1 cellular context compared by ENCODE assay signal in genomic region chr16:50438041-50438437, GRCh38.
TF ChIP-seq lines count a peak whose summit lies in the region.

No MANE protein-coding gene starts in this region.

TF ChIP-seq in HepG2, 621 proteins besides CTCF, POLR2A, EP300 and RAD21 (continued from another document and continues in another):
- TF ChIP-seq USF2 (IDR thresholded peaks at IDR 0.05; ENCODE audit: low read depth, low read length), result no peak
- TF ChIP-seq USF2 (CRISPR knock-in tag; IDR thresholded peaks at IDR 0.05; ENCODE audit: borderline replicate concordance), result peak; percentile 62; the same call in 1 of the 2 replicates
- TF ChIP-seq CEBPG (CRISPR knock-in tag; IDR thresholded peaks at IDR 0.05), result no peak
- no peak for TF ChIP-seq ZEB1 (IDR thresholded peaks at IDR 0.05; ENCODE audit: insufficient replicate concordance, low read depth)
- no peak for TF ChIP-seq ZNF619 (CRISPR knock-in tag; IDR thresholded peaks at IDR 0.05)
- 0 out of 2 replicates have a peak, but pooled peaks have one; percentile 33 for TF ChIP-seq IKZF5 (CRISPR knock-in tag; IDR thresholded peaks at IDR 0.05)
- no peak for TF ChIP-seq ZNF367 (CRISPR knock-in tag; IDR thresholded peaks at IDR 0.05; ENCODE audit: borderline replicate concordance)
- TF ChIP-seq KLF6 (CRISPR knock-in tag; IDR thresholded peaks at IDR 0.05), result no peak
- no peak for TF ChIP-seq MBD4 (IDR thresholded peaks at IDR 0.05; ENCODE audit: borderline replicate concordance, low read length)
- peak; percentile 2; the same call in 1 of the 2 replicates for TF ChIP-seq MAFG (CRISPR knock-in tag; IDR thresholded peaks at IDR 0.05)
- no peak for TF ChIP-seq HNF4G (IDR thresholded peaks at IDR 0.05; ENCODE audit: borderline replicate concordance, low read depth, low read length)
- no peak for TF ChIP-seq HNF4G (CRISPR knock-in tag; IDR thresholded peaks at IDR 0.05; ENCODE audit: borderline replicate concordance, low read depth)
- peak; percentile 67; the same call in 1 of the 2 replicates for TF ChIP-seq HNRNPL (IDR thresholded peaks at IDR 0.05; ENCODE audit: low read depth, low read length)
- TF ChIP-seq STAG1 (CRISPR knock-in tag; IDR thresholded peaks at IDR 0.05), result no peak; the same call in 1 of the 2 replicates
- TF ChIP-seq ZFAT (CRISPR knock-in tag; conservative IDR thresholded peaks at IDR 0.05), result no peak
- no peak for TF ChIP-seq MXD3 (CRISPR knock-in tag; IDR thresholded peaks at IDR 0.05)
- no peak for TF ChIP-seq XRCC5 (optimal IDR thresholded peaks at IDR 0.05; ENCODE audit: low read length)
- peak; percentile 44; the same call in 1 of the 2 replicates for TF ChIP-seq TFAP4 (IDR thresholded peaks at IDR 0.05; ENCODE audit: borderline replicate concordance, low read depth)
- no peak; the same call in 1 of the 2 replicates for TF ChIP-seq THAP9 (CRISPR knock-in tag; IDR thresholded peaks at IDR 0.05; ENCODE audit: borderline replicate concordance)
- no peak for TF ChIP-seq ZNF773 (CRISPR knock-in tag; IDR thresholded peaks at IDR 0.05; ENCODE audit: borderline replicate concordance)
- peak; percentile 39; the same call in 1 of the 2 replicates for TF ChIP-seq SAP130 (CRISPR knock-in tag; IDR thresholded peaks at IDR 0.05; ENCODE audit: low read depth)
- TF ChIP-seq ZNF275 (CRISPR knock-in tag; IDR thresholded peaks at IDR 0.05; ENCODE audit: borderline replicate concordance), result no peak
- TF ChIP-seq ZNF362 (CRISPR knock-in tag; IDR thresholded peaks at IDR 0.05; ENCODE audit: borderline replicate concordance), result 0 out of 2 replicates have a peak, but pooled peaks have one; percentile 26
- 0 out of 2 replicates have a peak, but pooled peaks have one; percentile 61 for TF ChIP-seq ZNF891 (CRISPR knock-in tag; IDR thresholded peaks at IDR 0.05)
- TF ChIP-seq ZNF160 (CRISPR knock-in tag; IDR thresholded peaks at IDR 0.05), result no peak
- TF ChIP-seq ZNF136 (CRISPR knock-in tag; IDR thresholded peaks at IDR 0.05; ENCODE audit: low read depth), result no peak
- no peak for TF ChIP-seq HNF1A (IDR thresholded peaks at IDR 0.05; ENCODE audit: low read depth)
- no peak for TF ChIP-seq HNF1A (CRISPR knock-in tag; IDR thresholded peaks at IDR 0.05; ENCODE audit: borderline replicate concordance)
- TF ChIP-seq ZNF788 (CRISPR knock-in tag; IDR thresholded peaks at IDR 0.05; ENCODE audit: borderline replicate concordance), result peak; percentile 63; the same call in 1 of the 2 replicates
- TF ChIP-seq CREB1 (IDR thresholded peaks at IDR 0.05), result no peak
- TF ChIP-seq CREB1 (CRISPR knock-in tag; IDR thresholded peaks at IDR 0.05), result no peak
- no peak for TF ChIP-seq ZNF354B (CRISPR knock-in tag; IDR thresholded peaks at IDR 0.05)
- 0 out of 2 replicates have a peak, but pooled peaks have one; percentile 10 for TF ChIP-seq SP4 (CRISPR knock-in tag; IDR thresholded peaks at IDR 0.05)
- 0 out of 2 replicates have a peak, but pooled peaks have one; percentile 8 for TF ChIP-seq ZMYM4 (CRISPR knock-in tag; IDR thresholded peaks at IDR 0.05)
- TF ChIP-seq ZNF24 (IDR thresholded peaks at IDR 0.05), result no peak; the same call in 1 of the 2 replicates
- no peak for TF ChIP-seq SIN3A (IDR thresholded peaks at IDR 0.05; ENCODE audit: borderline replicate concordance, low read depth, low read length)
- TF ChIP-seq DDIT3 (CRISPR knock-in tag; IDR thresholded peaks at IDR 0.05), result no peak
- 0 out of 2 replicates have a peak, but pooled peaks have one; percentile 27 for TF ChIP-seq KDM4B (CRISPR knock-in tag; IDR thresholded peaks at IDR 0.05)
- peak; percentile 61 for TF ChIP-seq MNT (IDR thresholded peaks at IDR 0.05)
- no peak for TF ChIP-seq ZBTB4 (CRISPR knock-in tag; IDR thresholded peaks at IDR 0.05; ENCODE audit: borderline replicate concordance)
- TF ChIP-seq TRIM24 (CRISPR knock-in tag; IDR thresholded peaks at IDR 0.05), result no peak
- peak; percentile 94 for TF ChIP-seq SOX13 (IDR thresholded peaks at IDR 0.05)
- peak in 1 of 2 experiments; percentile 96; a peak in 2 of 4 replicates for TF ChIP-seq SOX13 (CRISPR knock-in tag; conservative IDR thresholded peaks at IDR 0.05 in 1 of 2, IDR thresholded peaks at IDR 0.05 in 1 of 2)
- no peak for TF ChIP-seq KAT8 (CRISPR knock-in tag; IDR thresholded peaks at IDR 0.05)
